Comparison of ENCODE assay signal across 23 cellular contexts in the genomic region with DNA sequence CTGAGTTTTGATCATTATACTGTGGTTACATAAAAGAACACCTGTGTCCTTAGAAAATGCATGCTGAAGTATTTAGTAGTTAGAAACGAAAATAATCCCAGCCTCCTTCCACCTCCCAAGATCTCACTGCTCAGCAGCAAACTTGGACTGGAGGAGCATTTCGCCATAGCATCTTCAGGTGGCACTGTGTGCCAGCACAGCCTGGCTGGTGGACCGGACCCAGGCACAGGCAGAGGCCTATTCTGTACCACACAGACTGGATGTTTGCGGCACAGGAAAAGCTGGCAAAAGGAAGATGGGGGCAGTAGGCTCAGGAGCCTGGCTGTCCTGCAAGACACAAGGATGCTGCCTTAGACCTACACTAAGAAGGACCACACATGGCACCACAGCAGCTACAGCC. TPM values are rescaled to one million over a fixed set of nuclear protein-coding genes. Genes with fewer than 3 reads are reported as not detected.
"Had no signal": no experiment of that assay in that cellular context is flagged by ENCODE, and none has a peak within 500 bp of the region (broad histone marks: within the 10 kb centered on the region; RNA-seq: fewer than 3 reads in every experiment).

No MANE protein-coding gene starts in this region.

- H3K36me3 ChIP-seq: MG63 had no signal

- H3K27ac ChIP-seq: HL-60, SJSA1, SK-N-MC had no signal

- H3K27me3 ChIP-seq: MG63, SJSA1 had no signal

- FAIRE-seq: HTR-8/SVneo, RCC 7860 had no signal

- DNase-seq: Karpas-422, KG1, MG63, NCI-H1092, NCI-H1105 treated with DMSO at 0.1 percent for 48 hours, NCI-H1417 treated with DMSO at 0.1 percent for 48 hours, NCI-H146, NCI-H1694 treated with DMSO at 0.1 percent for 48 hours, NCI-H1930, NCI-H2081, NCI-H2107, NCI-H2227 treated with DMSO at 0.1 percent for 48 hours, NCI-H524, NCI-H526 treated with DMSO at 0.1 percent for 48 hours, NCI-H774, Right ventricle myocardium superior, RPMI8226, SIG-M5 had no signal

- H3K9me3 ChIP-seq: MG63, SJSA1 had no signal

- H3K4me3 ChIP-seq: MG63, SJSA1, SK-N-MC had no signal

RNA-seq across cellular contexts. Expression of gene MUSTN1, which starts 52.3 kb away (rescaled TPM):
- total RNA-seq: SJSA1 had no signal

RNA-seq across cellular contexts. Expression of gene ITIH4, which starts 56.7 kb away (rescaled TPM):
- total RNA-seq: SJSA1 had no signal
